In genomic region chr3:59872121-59872520, GRCh38 we compare ENCODE assay signal across 18 cellular contexts.
"Had no signal": no experiment of that assay in that cellular context is flagged by ENCODE, and none has a peak within 500 bp of the region (broad histone marks: within the 10 kb centered on the region; RNA-seq: fewer than 3 reads in every experiment).

No MANE protein-coding gene starts in this region.

- DNase-seq: activated T-cell treated with anti-CD3 and anti-CD28 coated beads, Interleukin-2, amount 50 U/mL, for 48 hours; amniotic stem cell; body of pancreas; caudate nucleus; esophagus squamous epithelium; hippocampal formation; kidney; left lung; mammary epithelial cell; naive B cell; ovary; SHP77 treated with DMSO at 0.1 percent for 48 hours; stimulated activated CD8-positive, alpha-beta memory T cell treated with anti-CD3 and anti-CD28 coated beads, Interleukin-4, amount 100 ng/mL, for 48 hours; stimulated activated naive CD8-positive, alpha-beta T cell treated with anti-CD3 and anti-CD28 coated beads, Interleukin-15, Interleukin-2, amounts not matched to agents 100 U/mL and 50 U/mL, for 24 hours; T-helper 17 cell; upper lobe of right lung; WERI-Rb-1 had no signal

- H3K36me3 ChIP-seq: esophagus squamous epithelium, left lung, ovary, suprapubic skin, upper lobe of right lung, WERI-Rb-1 had no signal

- H3K4me1 ChIP-seq: body of pancreas, esophagus squamous epithelium, left lung, suprapubic skin, upper lobe of right lung had no signal

- H3K9me3 ChIP-seq: body of pancreas, esophagus squamous epithelium, left lung, ovary, suprapubic skin, upper lobe of right lung had no signal

- H3K4me3 ChIP-seq: body of pancreas, esophagus squamous epithelium, left lung, ovary, suprapubic skin, upper lobe of right lung had no signal

- H3K4me3 Mint-ChIP-seq: naive B cell, T-helper 17 cell had no signal

- H3K27ac ChIP-seq: body of pancreas, esophagus squamous epithelium, left lung, ovary, suprapubic skin, upper lobe of right lung, WERI-Rb-1 had no signal

- H3K27me3 ChIP-seq: body of pancreas, esophagus squamous epithelium, left lung, ovary, suprapubic skin, upper lobe of right lung had no signal

- ATAC-seq: body of pancreas; left lung; stimulated activated naive CD8-positive, alpha-beta T cell treated with anti-CD3 and anti-CD28 coated beads, Interleukin-15, Interleukin-2, amounts not matched to agents 100 U/mL and 50 U/mL, for 24 hours; T-helper 17 cell; upper lobe of right lung had no signal

- H3K27me3 Mint-ChIP-seq: naive B cell had no signal

- H3K27ac Mint-ChIP-seq: T-helper 17 cell had no signal
